8 cellular contexts compared by ENCODE assay signal in genomic region chr10:79331709-79332108, GRCh38. TPM values are rescaled to one million over a fixed set of nuclear protein-coding genes. Genes with fewer than 3 reads are reported as not detected.
DNase-seq lines count a peak whose midpoint lies in the region; ATAC-seq, FAIRE-seq and TF ChIP-seq lines count a peak whose summit lies in the region.

No MANE protein-coding gene starts in this region.

- no peak overlapping the region for H3K4me2 ChIP-seq in astrocyte (ENCODE audit: low read length)

- no peak overlapping the region for H3K4me3 ChIP-seq in astrocyte (ENCODE audit: insufficient read depth, low read depth, low read length)
- H3K4me3 ChIP-seq in psoas muscle = no peak overlapping the region

- H4K20me1 ChIP-seq in astrocyte (ENCODE audit: insufficient read depth, low read length) = no peaks in the 10 kb centered on the region

- TF ChIP-seq CTCF in astrocyte (IDR thresholded peaks at IDR 0.05; ENCODE audit: insufficient read depth, low read depth, low read length) = no peak
- TF ChIP-seq CTCF in psoas muscle (IDR thresholded peaks at IDR 0.05) = no peak

- no peaks in the 10 kb centered on the region for H3K9me3 ChIP-seq in astrocyte (ENCODE audit: insufficient read depth, low read depth, low read length)
- H3K9me3 ChIP-seq in psoas muscle = no peaks in the 10 kb centered on the region

- peak; percentile 67 for ATAC-seq in GM18858 (IDR thresholded peaks at IDR 0.05; ENCODE audit: unreplicated experiment)
- ATAC-seq in HG03025 (IDR thresholded peaks at IDR 0.05; ENCODE audit: low FRiP score, unreplicated experiment) = peak; percentile 59
- ATAC-seq in psoas muscle = peak in 3 of 4 donors; percentile 24 to 48 (median 41)

- FAIRE-seq in astrocyte (lab: Jason Lieb, UNC) = no peak

- no peak overlapping the region for H3K4me3 Mint-ChIP-seq in astrocyte (ENCODE audit: unreplicated experiment)

- 55 to 63% (median 62%) methylated on average over 6 of the region's 6 CpGs for WGBS in psoas muscle, 3 donors

- H3K9ac ChIP-seq in astrocyte (ENCODE audit: low read length) = no peak overlapping the region

- H3K9me3 Mint-ChIP-seq in astrocyte (ENCODE audit: unreplicated experiment) = peaks cover 11% of the 10 kb centered on the region

- H2AFZ ChIP-seq in astrocyte (ENCODE audit: low read depth, low read length) = no peak overlapping the region

- H3K4me1 ChIP-seq in astrocyte (ENCODE audit: insufficient read depth, low read length) (peaks cover 13% of the 10 kb centered on the region), psoas muscle (peaks cover 6% of the 10 kb centered on the region)

- intact Hi-C loops in psoas muscle (cut with DNase I) = no loop called here

- H3K36me3 ChIP-seq in astrocyte (ENCODE audit: insufficient read depth, low read length) (no peaks in the 10 kb centered on the region), psoas muscle (ENCODE audit: insufficient read depth in 1 of 2, low read depth in 1 of 2) (no peaks in the 10 kb centered on the region)

- peak overlapping the region; percentile 28 for H3K27ac ChIP-seq in astrocyte (ENCODE audit: low read depth, low read length)
- H3K27ac ChIP-seq in psoas muscle = no peak overlapping the region

- H3K27me3 ChIP-seq in astrocyte (ENCODE audit: insufficient read depth, low read length) = no peaks in the 10 kb centered on the region
- H3K27me3 ChIP-seq in psoas muscle (ENCODE audit: insufficient read depth in 3 of 3, low read length in 2 of 3) = no peaks in the 10 kb centered on the region

- no peaks in the 10 kb centered on the region for H3K36me3 Mint-ChIP-seq in astrocyte (ENCODE audit: low read depth, unreplicated experiment)

- peaks cover 3% of the 10 kb centered on the region for H3K27me3 Mint-ChIP-seq in astrocyte (ENCODE audit: low read depth, unreplicated experiment)

- no peak overlapping the region for H3K27ac Mint-ChIP-seq in astrocyte (ENCODE audit: unreplicated experiment)

- peak; percentile 43 to 94 (median 57) for DNase-seq in T-helper 1 cell
- peak; percentile 78 for DNase-seq in astrocyte (ENCODE audit: low read depth)
- no peak for DNase-seq in psoas muscle
- no peak for DNase-seq in UCSD-AML1 (lab: John Stamatoyannopoulos, UW; ENCODE audit: unreplicated experiment)
- DNase-seq in NCI-H1930 (lab: John Stamatoyannopoulos, UW) = no peak
- DNase-seq in NCI-H510A (lab: John Stamatoyannopoulos, UW) = no peak

- H3K79me2 ChIP-seq in astrocyte (ENCODE audit: insufficient read depth, low read length) = no peaks in the 10 kb centered on the region

- H3K4me1 Mint-ChIP-seq in astrocyte (ENCODE audit: low read depth, unreplicated experiment) = peaks cover 7% of the 10 kb centered on the region

RNA-seq across cellular contexts. Expression of gene PPIF, which starts 15.6 kb away (rescaled TPM):
- total RNA-seq in astrocyte (25.3 and 31.7 TPM in 2 replicates), psoas muscle (100 to 1,000 TPM in 2 of 4 donors, 10 to 100 TPM in 2; 44.6 to 181 (median 89.4) TPM)
- polyA plus RNA-seq in psoas muscle = 100 to 1,000 TPM in 1 of 3 donors, 10 to 100 TPM in 2; 85.4 to 297 (median 85.9) TPM

Comparison
In these comparisons a context has a peak if more than half of its experiments do, and no peak if none do; other contexts are left out.
1. DNase-seq: peak in T-helper 1 cell (5 of 5) and astrocyte (single experiment); none in psoas muscle (0 of 2), UCSD-AML1 (single experiment), NCI-H1930 (0 of 2) and NCI-H510A (single experiment).
2. Peak in every context shown above with its lines, with median percentiles within 50 percentile points of each other: ATAC-seq.